ENCODE assay signal across 1 cellular context in genomic region chr12:109098671-109099070, GRCh38.
TF ChIP-seq lines count a peak whose summit lies in the region.

No MANE protein-coding gene starts in this region.

TF ChIP-seq in GM23338, 12 proteins besides CTCF, POLR2A, EP300 and RAD21 (continued from another document):
- TF ChIP-seq, protein P1, sequence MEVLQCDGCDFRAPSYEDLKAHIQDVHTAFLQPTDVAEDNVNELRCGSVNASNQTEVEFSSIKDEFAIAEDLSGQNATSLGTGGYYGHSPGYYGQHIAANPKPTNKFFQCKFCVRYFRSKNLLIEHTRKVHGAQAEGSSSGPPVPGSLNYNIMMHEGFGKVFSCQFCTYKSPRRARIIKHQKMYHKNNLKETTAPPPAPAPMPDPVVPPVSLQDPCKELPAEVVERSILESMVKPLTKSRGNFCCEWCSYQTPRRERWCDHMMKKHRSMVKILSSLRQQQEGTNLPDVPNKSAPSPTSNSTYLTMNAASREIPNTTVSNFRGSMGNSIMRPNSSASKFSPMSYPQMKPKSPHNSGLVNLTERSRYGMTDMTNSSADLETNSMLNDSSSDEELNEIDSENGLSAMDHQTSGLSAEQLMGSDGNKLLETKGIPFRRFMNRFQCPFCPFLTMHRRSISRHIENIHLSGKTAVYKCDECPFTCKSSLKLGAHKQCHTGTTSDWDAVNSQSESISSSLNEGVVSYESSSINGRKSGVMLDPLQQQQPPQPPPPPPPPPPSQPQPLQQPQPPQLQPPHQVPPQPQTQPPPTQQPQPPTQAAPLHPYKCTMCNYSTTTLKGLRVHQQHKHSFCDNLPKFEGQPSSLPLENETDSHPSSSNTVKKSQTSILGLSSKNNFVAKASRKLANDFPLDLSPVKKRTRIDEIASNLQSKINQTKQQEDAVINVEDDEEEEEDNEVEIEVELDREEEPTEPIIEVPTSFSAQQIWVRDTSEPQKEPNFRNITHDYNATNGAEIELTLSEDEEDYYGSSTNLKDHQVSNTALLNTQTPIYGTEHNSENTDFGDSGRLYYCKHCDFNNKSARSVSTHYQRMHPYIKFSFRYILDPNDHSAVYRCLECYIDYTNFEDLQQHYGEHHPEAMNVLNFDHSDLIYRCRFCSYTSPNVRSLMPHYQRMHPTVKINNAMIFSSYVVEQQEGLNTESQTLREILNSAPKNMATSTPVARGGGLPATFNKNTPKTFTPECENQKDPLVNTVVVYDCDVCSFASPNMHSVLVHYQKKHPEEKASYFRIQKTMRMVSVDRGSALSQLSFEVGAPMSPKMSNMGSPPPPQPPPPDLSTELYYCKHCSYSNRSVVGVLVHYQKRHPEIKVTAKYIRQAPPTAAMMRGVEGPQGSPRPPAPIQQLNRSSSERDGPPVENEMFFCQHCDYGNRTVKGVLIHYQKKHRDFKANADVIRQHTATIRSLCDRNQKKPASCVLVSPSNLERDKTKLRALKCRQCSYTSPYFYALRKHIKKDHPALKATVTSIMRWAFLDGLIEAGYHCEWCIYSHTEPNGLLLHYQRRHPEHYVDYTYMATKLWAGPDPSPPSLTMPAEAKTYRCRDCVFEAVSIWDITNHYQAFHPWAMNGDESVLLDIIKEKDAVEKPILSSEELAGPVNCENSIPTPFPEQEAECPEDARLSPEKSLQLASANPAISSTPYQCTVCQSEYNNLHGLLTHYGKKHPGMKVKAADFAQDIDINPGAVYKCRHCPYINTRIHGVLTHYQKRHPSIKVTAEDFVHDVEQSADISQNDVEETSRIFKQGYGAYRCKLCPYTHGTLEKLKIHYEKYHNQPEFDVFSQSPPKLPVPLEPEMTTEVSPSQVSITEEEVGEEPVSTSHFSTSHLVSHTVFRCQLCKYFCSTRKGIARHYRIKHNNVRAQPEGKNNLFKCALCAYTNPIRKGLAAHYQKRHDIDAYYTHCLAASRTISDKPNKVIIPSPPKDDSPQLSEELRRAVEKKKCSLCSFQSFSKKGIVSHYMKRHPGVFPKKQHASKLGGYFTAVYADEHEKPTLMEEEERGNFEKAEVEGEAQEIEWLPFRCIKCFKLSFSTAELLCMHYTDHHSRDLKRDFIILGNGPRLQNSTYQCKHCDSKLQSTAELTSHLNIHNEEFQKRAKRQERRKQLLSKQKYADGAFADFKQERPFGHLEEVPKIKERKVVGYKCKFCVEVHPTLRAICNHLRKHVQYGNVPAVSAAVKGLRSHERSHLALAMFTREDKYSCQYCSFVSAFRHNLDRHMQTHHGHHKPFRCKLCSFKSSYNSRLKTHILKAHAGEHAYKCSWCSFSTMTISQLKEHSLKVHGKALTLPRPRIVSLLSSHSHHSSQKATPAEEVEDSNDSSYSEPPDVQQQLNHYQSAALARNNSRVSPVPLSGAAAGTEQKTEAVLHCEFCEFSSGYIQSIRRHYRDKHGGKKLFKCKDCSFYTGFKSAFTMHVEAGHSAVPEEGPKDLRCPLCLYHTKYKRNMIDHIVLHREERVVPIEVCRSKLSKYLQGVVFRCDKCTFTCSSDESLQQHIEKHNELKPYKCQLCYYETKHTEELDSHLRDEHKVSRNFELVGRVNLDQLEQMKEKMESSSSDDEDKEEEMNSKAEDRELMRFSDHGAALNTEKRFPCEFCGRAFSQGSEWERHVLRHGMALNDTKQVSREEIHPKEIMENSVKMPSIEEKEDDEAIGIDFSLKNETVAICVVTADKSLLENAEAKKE (CRISPR knock-in tag; IDR thresholded peaks at IDR 0.05): no peak
- TF ChIP-seq ZNF114 (CRISPR knock-in tag; IDR thresholded peaks at IDR 0.05) (no peak), ZNF331 (CRISPR knock-in tag; IDR thresholded peaks at IDR 0.05; ENCODE audit: low read depth) (no peak), STAT1 (IDR thresholded peaks at IDR 0.05; ENCODE audit: unreplicated experiment) (no peak)
